Comparison of ENCODE assay signal across 14 cellular contexts in genomic region chr10:79128241-79128922, GRCh38. TPM values are rescaled to one million over a fixed set of nuclear protein-coding genes. Genes with fewer than 3 reads are reported as not detected.
A peak's percentile ranks its signal among the peaks of the same experiment; 100 is the strongest.
DNase-seq lines count a peak whose midpoint lies in the region; ATAC-seq and TF ChIP-seq lines count a peak whose summit lies in the region.
"Had no signal": no experiment of that assay in that cellular context is flagged by ENCODE, and none has a peak within 500 bp of the region (broad histone marks: within the 10 kb centered on the region; RNA-seq: fewer than 3 reads in every experiment).

No MANE protein-coding gene starts in this region.

- H3K4me1 ChIP-seq in adrenal gland (replicated peaks in 1 of 2) (peaks cover 45 to 94% of the 10 kb centered on the region in 2 donors), mesodermal cell (ENCODE audit: control insufficient read depth, insufficient read depth, low read length, poor library complexity, severe bottlenecking) (peaks cover 83% of the 10 kb centered on the region), ascending aorta (peaks cover 4 to 22% of the 10 kb centered on the region in 2 donors)

- CTCF ChIA-PET in AG04450 (lab: Charles Lee) = interaction anchor here (1.1 kb wide), 1 partner anchor 66 kb away, joined by 4 read pairs; no protein-coding TSS in a partner anchor
- CTCF ChIA-PET in CD4-positive, alpha-beta T cell (lab: Charles Lee) = no interaction called here

- POLR2A ChIA-PET in AG04450 (lab: Yijun Ruan, JAX) = interaction anchor here (0.9 kb wide), 1 partner anchor 9 kb away, joined by 5 read pairs; no protein-coding TSS in a partner anchor
- POLR2A ChIA-PET in CD4-positive, alpha-beta T cell (lab: Charles Lee) = interaction anchor here (0.5 kb wide), 1 partner anchor 462 kb away, joined by 3 read pairs; no protein-coding TSS in a partner anchor

- ATAC-seq in HG02885 (IDR thresholded peaks at IDR 0.05; ENCODE audit: poor library complexity, unreplicated experiment) = no peak
- no peak for ATAC-seq in CD4-positive, alpha-beta T cell (ENCODE audit: poor library complexity)

- H3K36me3 ChIP-seq in adrenal gland (replicated peaks in 1 of 2) (peaks cover 0 to 23% of the 10 kb centered on the region in 2 donors), mesodermal cell (ENCODE audit: control insufficient read depth, insufficient read depth, low read length) (peaks cover 68% of the 10 kb centered on the region), ascending aorta (peaks cover 17 to 25% of the 10 kb centered on the region in 2 donors)

- DNase-seq in AG04450 (ENCODE audit: low read depth, low spot score) (no peak), HFFc6 (no peak), adrenal gland (no peak), H4 (ENCODE audit: low spot score) (no peak), ascending aorta (ENCODE audit: low spot score in 2 of 2) (no peak)
- DNase-seq in CD4-positive, alpha-beta T cell = no peak
- DNase-seq: activated CD4-positive, alpha-beta T cell treated with anti-CD3 and anti-CD28 coated beads for 4 hours; kidney; NCI-H1092 treated with DMSO at 0.1 percent for 48 hours; NCI-H2171; SHP77 had no signal

- H3K27ac ChIP-seq in AG04450 (ENCODE audit: low read depth, low read length) = peak overlapping the region; percentile 47
- peak overlapping the region in 3 of 5 donors; percentile 21 to 80 (median 70) for H3K27ac ChIP-seq in adrenal gland
- H3K27ac ChIP-seq in mesodermal cell (ENCODE audit: low read depth, low read length, severe bottlenecking) = peak overlapping the region; percentile 87
- H3K27ac ChIP-seq in ascending aorta = no peak overlapping the region
- no peak overlapping the region for H3K27ac ChIP-seq in CD4-positive, alpha-beta T cell (ENCODE audit: low read depth, low read length)

- H3K9me3 ChIP-seq in AG04450 (ENCODE audit: control insufficient read depth, insufficient read depth, low read length) = no peaks in the 10 kb centered on the region
- H3K9me3 ChIP-seq in adrenal gland (replicated peaks in 1 of 3) = no peaks in the 10 kb centered on the region
- no peaks in the 10 kb centered on the region for H3K9me3 ChIP-seq in mesodermal cell (ENCODE audit: control insufficient read depth, low read length)
- no peaks in the 10 kb centered on the region for H3K9me3 ChIP-seq in ascending aorta
- no peaks in the 10 kb centered on the region for H3K9me3 ChIP-seq in CD4-positive, alpha-beta T cell (ENCODE audit: control insufficient read depth, low read length)

- peak overlapping the region; percentile 72 for H3K27ac Mint-ChIP-seq in HFFc6
- no peak overlapping the region for H3K27ac Mint-ChIP-seq in CD4-positive, alpha-beta T cell
- H3K27ac Mint-ChIP-seq: T-helper 2 cell treated with Interferon-gamma antibody and Interleukin-4, amounts not matched to agents 5 μg/mL and 100 μg/mL, for 36 hours had no signal

- no peak for TF ChIP-seq CTCF in AG04450 (IDR thresholded peaks at IDR 0.05; ENCODE audit: low read depth, low read length)
- TF ChIP-seq CTCF in HFFc6 (IDR thresholded peaks at IDR 0.05) = no peak
- no peak for TF ChIP-seq CTCF in adrenal gland (IDR thresholded peaks at IDR 0.05)
- no peak for TF ChIP-seq CTCF in ascending aorta (IDR thresholded peaks at IDR 0.05)
- TF ChIP-seq CTCF in CD4-positive, alpha-beta T cell (IDR thresholded peaks at IDR 0.05) = no peak

- no peaks in the 10 kb centered on the region for H3K9me3 Mint-ChIP-seq in HFFc6
- no peaks in the 10 kb centered on the region for H3K9me3 Mint-ChIP-seq in CD4-positive, alpha-beta T cell
- H3K9me3 Mint-ChIP-seq: T-helper 2 cell treated with Interferon-gamma antibody and Interleukin-4, amounts not matched to agents 5 μg/mL and 100 μg/mL, for 36 hours had no signal

- H3K4me3 ChIP-seq in AG04450 (ENCODE audit: low read depth, low read length) (no peak overlapping the region), adrenal gland (no peak overlapping the region), mesodermal cell (ENCODE audit: extremely low read depth, insufficient read depth, low read length, poor library complexity, severe bottlenecking) (no peak overlapping the region), ascending aorta (no peak overlapping the region)

- no peaks in the 10 kb centered on the region; the same call in 1 of the 2 replicates for H3K27me3 Mint-ChIP-seq in HFFc6 (ENCODE audit: insufficient read depth)
- H3K27me3 Mint-ChIP-seq in CD4-positive, alpha-beta T cell = no peaks in the 10 kb centered on the region

- no peak overlapping the region for H3K4me3 Mint-ChIP-seq in HFFc6
- no peak overlapping the region for H3K4me3 Mint-ChIP-seq in CD4-positive, alpha-beta T cell
- H3K4me3 Mint-ChIP-seq: T-helper 2 cell treated with Interferon-gamma antibody and Interleukin-4, amounts not matched to agents 5 μg/mL and 100 μg/mL, for 36 hours had no signal

- 77 to 86% (median 81%) methylated on average over 8 of the region's 8 CpGs for WGBS in adrenal gland, 4 donors
- WGBS in mesodermal cell (ENCODE audit: insufficient coverage in 2 of 2), 2 experiments = 90% methylated on average over 6 of the region's 8 CpGs

- TF ChIP-seq POLR2A in adrenal gland (IDR thresholded peaks at IDR 0.05) = no peak

- H3K27me3 ChIP-seq in AG04450 (ENCODE audit: control insufficient read depth, insufficient read depth, low read length) (no peaks in the 10 kb centered on the region), adrenal gland (no peaks in the 10 kb centered on the region), ascending aorta (no peaks in the 10 kb centered on the region)
- H3K27me3 ChIP-seq in CD4-positive, alpha-beta T cell (ENCODE audit: control insufficient read depth, insufficient read depth, low read length) = no peaks in the 10 kb centered on the region

- peaks cover 71% of the 10 kb centered on the region for H3K4me1 Mint-ChIP-seq in HFFc6 (ENCODE audit: low read depth)
- H3K4me1 Mint-ChIP-seq in CD4-positive, alpha-beta T cell (ENCODE audit: low read depth) = peaks cover 26% of the 10 kb centered on the region

- intact Hi-C loops in adrenal gland (cut with DNase I) = no loop called here
- intact Hi-C loops in ascending aorta (cut with DNase I) = no loop called here
- intact Hi-C loops in CD4-positive, alpha-beta T cell (cut with DNase I, micrococcal nuclease) = no loop called here

- H3K36me3 Mint-ChIP-seq in HFFc6 (ENCODE audit: low read depth) = peaks cover 30% of the 10 kb centered on the region
- H3K36me3 Mint-ChIP-seq in CD4-positive, alpha-beta T cell (ENCODE audit: low read depth) = peaks cover 5% of the 10 kb centered on the region

RNA-seq across cellular contexts. Expression of gene ZMIZ1, which starts 59.6 kb away (rescaled TPM):
- polyA plus RNA-seq in AG04450 (2011; rRNA removed) = 7.6 and 12.8 TPM in 2 replicates
- 16.5 and 21.3 TPM in 2 replicates for polyA minus RNA-seq in AG04450 (2011; rRNA and poly(A)+ RNA removed)
- total RNA-seq in HFFc6 (2021; fragmentation: NEBNext Ultra II Directional; extraction: Animal tissue kit (Norgen Biotek cat#: 25700)) = 10 to 100 TPM; 38.6 to 60.3 (median 51.2) TPM
- total RNA-seq in adrenal gland = 100 to 1,000 TPM in 1 of 8 donors, 10 to 100 TPM in 7; 47.9 to 113 (median 58.7) TPM
- polyA plus RNA-seq in adrenal gland = 100 to 1,000 TPM in 1 of 3 donors, 10 to 100 TPM in 2; 17.9 to 109 (median 32.2) TPM
- polyA plus RNA-seq in mesodermal cell (2013, experiment 1 of 2) = 53.5 TPM
- 52.9 TPM for polyA plus RNA-seq in mesodermal cell (2013, experiment 2 of 2)
- total RNA-seq in H4 (2014; rRNA removed; shearing (Covaris generic)) = 10.9 and 13.5 TPM in 2 replicates
- total RNA-seq in ascending aorta = 96.2 TPM
- total RNA-seq in CD4-positive, alpha-beta T cell = 10 to 100 TPM; 14.6 to 15.5 TPM

Comparison
In these comparisons a context has a peak if more than half of its experiments do, and no peak if none do; other contexts are left out.
1. H3K27ac ChIP-seq: peak in AG04450 (single experiment), adrenal gland (3 of 5) and mesodermal cell (single experiment); none in ascending aorta (0 of 2) and CD4-positive, alpha-beta T cell (single experiment).